In the genomic region with DNA sequence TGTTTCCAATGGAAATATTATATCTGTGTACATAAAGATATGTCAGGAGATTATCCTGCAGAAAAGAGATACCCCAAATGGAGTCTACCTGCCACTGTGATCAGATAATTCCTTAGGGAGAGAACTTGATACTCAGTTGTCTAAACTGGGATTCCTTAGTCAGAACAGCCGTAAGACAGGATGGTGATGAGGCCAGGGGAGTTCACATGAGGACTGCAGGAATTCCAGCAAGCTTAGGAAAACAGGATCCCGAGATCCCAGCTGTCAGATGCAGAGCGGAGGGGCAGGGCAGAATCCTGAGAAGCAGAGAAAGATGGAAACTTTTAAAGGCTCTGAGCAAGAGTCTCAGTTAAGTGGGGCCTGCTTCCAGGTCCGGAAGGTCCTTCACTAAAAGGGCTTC, we compare ENCODE assay signal across 35 cellular contexts. TPM values are rescaled to one million over a fixed set of nuclear protein-coding genes. Genes with fewer than 3 reads are reported as not detected.
DNase-seq lines count a peak whose midpoint lies in the region; ATAC-seq and TF ChIP-seq lines count a peak whose summit lies in the region.
"Had no signal": no experiment of that assay in that cellular context is flagged by ENCODE, and none has a peak within 500 bp of the region (broad histone marks: within the 10 kb centered on the region; RNA-seq: fewer than 3 reads in every experiment).

No MANE protein-coding gene starts in this region.

- ATAC-seq in WTC11 (no peak), GM18858 (IDR thresholded peaks at IDR 0.05; ENCODE audit: unreplicated experiment) (no peak)
- ATAC-seq: activated naive CD4-positive, alpha-beta T cell treated with anti-CD3 and anti-CD28 coated beads, Interleukin-2, amount 50 U/mL, for 72 hours; pancreas; stimulated activated naive CD8-positive, alpha-beta T cell treated with anti-CD3 and anti-CD28 coated beads, Interleukin-15, Interleukin-2, amounts not matched to agents 100 U/mL and 50 U/mL, for 24 hours had no signal

- H2AFZ ChIP-seq in PC-9, result no peak overlapping the region

- DNase-seq in activated naive CD4-positive, alpha-beta T cell (lab: John Stamatoyannopoulos, UW), result no peak
- DNase-seq in WTC11 (ENCODE audit: low spot score) (no peak), glutamatergic neuron (no peak), AG20443 (ENCODE audit: low spot score) (no peak), PC-9 (no peak)
- DNase-seq: 8988T; activated CD4-positive, alpha-beta T cell treated with anti-CD3 and anti-CD28 coated beads, Interleukin-2, amount 10 ng/mL, durations not matched to agents 24 days and 14 days; activated CD8-positive, alpha-beta memory T cell treated with anti-CD3 and anti-CD28 coated beads for 24 hours; activated T-cell treated with anti-CD3 and anti-CD28 coated beads for 4 hours; Calu3; effector CD8-positive, alpha-beta T cell; NCI-H1092 treated with DMSO at 0.1 percent for 48 hours; NCI-H187; NCI-H69; pancreas; retina; SHP77 treated with DMSO at 0.1 percent for 48 hours; stimulated activated CD4-positive, alpha-beta T cell treated with anti-CD3 and anti-CD28 coated beads, Interleukin-1b, Interleukin-23, amount 100 ng/mL, for 48 hours; stimulated activated naive CD8-positive, alpha-beta T cell treated with anti-CD3 and anti-CD28 coated beads, Interleukin-15, Interleukin-2, amounts not matched to agents 100 U/mL and 50 U/mL, for 24 hours; testis had no signal

- H3K36me3 Mint-ChIP-seq in activated naive CD4-positive, alpha-beta T cell treated with anti-CD3 and anti-CD28 coated beads, Interleukin-2, amount 50 U/mL, for 24 hours, result peaks cover 8% of the 10 kb centered on the region
- peaks cover 40% of the 10 kb centered on the region for H3K36me3 Mint-ChIP-seq in WTC11
- peaks cover 14% of the 10 kb centered on the region for H3K36me3 Mint-ChIP-seq in glutamatergic neuron (ENCODE audit: unreplicated experiment)

- H3K4me1 Mint-ChIP-seq in activated naive CD4-positive, alpha-beta T cell treated with anti-CD3 and anti-CD28 coated beads, Interleukin-2, amount 50 U/mL, for 24 hours, result peaks cover 26% of the 10 kb centered on the region
- H3K4me1 Mint-ChIP-seq in WTC11 (peaks cover 11% of the 10 kb centered on the region), glutamatergic neuron (ENCODE audit: low read depth, unreplicated experiment) (peaks cover 12% of the 10 kb centered on the region)

- no peak overlapping the region for H3K4me3 Mint-ChIP-seq in activated naive CD4-positive, alpha-beta T cell treated with anti-CD3 and anti-CD28 coated beads, Interleukin-2, amount 50 U/mL, for 24 hours
- H3K4me3 Mint-ChIP-seq in WTC11, result no peak overlapping the region
- peak overlapping the region; percentile 14 for H3K4me3 Mint-ChIP-seq in glutamatergic neuron (ENCODE audit: unreplicated experiment)
- H3K4me3 Mint-ChIP-seq: activated CD4-positive, alpha-beta T cell treated with anti-CD3 and anti-CD28 coated beads, Interleukin-2, amount 10 ng/mL, durations not matched to agents 24 days and 14 days had no signal

- TF ChIP-seq CTCF in WTC11 (IDR thresholded peaks at IDR 0.05) (no peak), glutamatergic neuron (IDR thresholded peaks at IDR 0.05; ENCODE audit: partially characterized antibody, unreplicated experiment) (no peak), PC-9 (conservative IDR thresholded peaks at IDR 0.05) (no peak)

- no TSS peak for BruUV-seq in PC-9 (replicated peaks; lab: Mats Ljungman, UMichigan)

- H3K9me3 Mint-ChIP-seq in activated naive CD4-positive, alpha-beta T cell treated with anti-CD3 and anti-CD28 coated beads, Interleukin-2, amount 50 U/mL, for 24 hours, result no peaks in the 10 kb centered on the region
- H3K9me3 Mint-ChIP-seq in WTC11 (no peaks in the 10 kb centered on the region), glutamatergic neuron (ENCODE audit: unreplicated experiment) (peaks cover 6% of the 10 kb centered on the region)
- H3K9me3 Mint-ChIP-seq: activated CD4-positive, alpha-beta T cell treated with anti-CD3 and anti-CD28 coated beads, Interleukin-2, amount 10 ng/mL, durations not matched to agents 24 days and 14 days; activated naive CD4-positive, alpha-beta T cell treated with anti-CD3 and anti-CD28 coated beads, Interleukin-2, amount 50 U/mL, for 72 hours; activated T-helper 2 cell treated with anti-CD3 and anti-CD28 coated beads, Interferon-gamma antibody, Interleukin-2, Interleukin-4, amounts not matched to agents 10 μg/mL and 5 μg/mL and 100 μg/mL, durations not matched to agents 14 hours and 24 hours and 36 hours had no signal

- no peaks in the 10 kb centered on the region for H3K9me2 ChIP-seq in PC-9 (ENCODE audit: insufficient read depth)

- peak overlapping the region in 2 of 3 donors; percentile 42 to 43 for H3K9ac ChIP-seq in skeletal muscle tissue (ENCODE audit: low read depth in 1 of 3, low read length in 3 of 3)

- H3K4me1 ChIP-seq in skeletal muscle tissue (ENCODE audit: control insufficient read depth in 3 of 3, insufficient read depth in 3 of 3, low read length in 3 of 3) (peaks cover 23 to 28% (median 25%) of the 10 kb centered on the region in 3 donors), PC-9 (replicated peaks; ENCODE audit: insufficient read depth) (0 out of 2 replicates have a peak, but pooled peaks cover 4% of the 10 kb centered on the region)
- H3K4me1 ChIP-seq: breast epithelium had no signal

- no peaks in the 10 kb centered on the region for H4K20me1 ChIP-seq in PC-9 (ENCODE audit: insufficient read depth)

- H3K27ac Mint-ChIP-seq in activated naive CD4-positive, alpha-beta T cell treated with anti-CD3 and anti-CD28 coated beads, Interleukin-2, amount 50 U/mL, for 24 hours, result peak overlapping the region; percentile 12
- peak overlapping the region; percentile 68; the same call in 1 of the 2 replicates for H3K27ac Mint-ChIP-seq in WTC11
- peak overlapping the region; percentile 20 for H3K27ac Mint-ChIP-seq in glutamatergic neuron (ENCODE audit: unreplicated experiment)
- H3K27ac Mint-ChIP-seq: activated CD4-positive, alpha-beta T cell treated with anti-CD3 and anti-CD28 coated beads, Interleukin-2, amount 10 ng/mL, durations not matched to agents 24 days and 14 days; activated naive CD4-positive, alpha-beta T cell treated with anti-CD3 and anti-CD28 coated beads, Interleukin-2, amount 50 U/mL, for 72 hours; activated T-helper 2 cell treated with anti-CD3 and anti-CD28 coated beads, Interferon-gamma antibody, Interleukin-2, Interleukin-4, amounts not matched to agents 10 μg/mL and 5 μg/mL and 100 μg/mL, durations not matched to agents 14 hours and 24 hours and 36 hours had no signal

- intact Hi-C loops in PC-9 (cut with micrococcal nuclease; ENCODE audit: unreplicated experiment), result no loop called here

- H3K4me2 ChIP-seq in PC-9, result no peak overlapping the region

- H3K27me3 Mint-ChIP-seq in activated naive CD4-positive, alpha-beta T cell treated with anti-CD3 and anti-CD28 coated beads, Interleukin-2, amount 50 U/mL, for 24 hours, result no peaks in the 10 kb centered on the region
- H3K27me3 Mint-ChIP-seq in WTC11 (ENCODE audit: low read depth) (no peaks in the 10 kb centered on the region), glutamatergic neuron (ENCODE audit: unreplicated experiment) (peaks cover 6% of the 10 kb centered on the region)
- H3K27me3 Mint-ChIP-seq: activated CD4-positive, alpha-beta T cell treated with anti-CD3 and anti-CD28 coated beads, Interleukin-2, amount 10 ng/mL, durations not matched to agents 24 days and 14 days had no signal

- H3F3A ChIP-seq in PC-9 (ENCODE audit: insufficient read depth, low read depth), result peaks cover 16% of the 10 kb centered on the region

- CTCF ChIA-PET in WTC11 (lab: Charles Lee), result no interaction called here
- CTCF ChIA-PET in PC-9 (lab: Charles Lee), result no interaction called here

- H3K9me3 ChIP-seq in skeletal muscle tissue (ENCODE audit: control insufficient read depth in 3 of 3, low read length in 3 of 3) (no peaks in the 10 kb centered on the region), PC-9 (ENCODE audit: insufficient read depth, low read depth) (no peaks in the 10 kb centered on the region)
- H3K9me3 ChIP-seq: breast epithelium, pancreas, testis had no signal

- H3K27me3 ChIP-seq in skeletal muscle tissue (ENCODE audit: control insufficient read depth in 3 of 3, insufficient read depth in 3 of 3, low read length in 3 of 3) (no peaks in the 10 kb centered on the region), PC-9 (ENCODE audit: insufficient read depth, low read depth) (no peaks in the 10 kb centered on the region)
- H3K27me3 ChIP-seq: breast epithelium, pancreas, testis had no signal

- POLR2A ChIA-PET in WTC11 (lab: Charles Lee) (no interaction called here), PC-9 (lab: Charles Lee; ENCODE audit: unreplicated experiment) (no interaction called here)

- no peaks in the 10 kb centered on the region for H3K79me2 ChIP-seq in PC-9 (ENCODE audit: low read depth)

- H3K27ac ChIP-seq in skeletal muscle tissue (ENCODE audit: low read depth, low read length) (peak overlapping the region; percentile 41), PC-9 (no peak overlapping the region)
- H3K27ac ChIP-seq: C4-2B, pancreas, testis, VCaP had no signal

- H3K4me3 ChIP-seq in skeletal muscle tissue (ENCODE audit: low read length in 3 of 3) (no peak overlapping the region), PC-9 (no peak overlapping the region)
- H3K4me3 ChIP-seq: breast epithelium, lung, pancreas, testis had no signal

- peaks cover 13 to 21% (median 13%) of the 10 kb centered on the region in 3 donors for H3K36me3 ChIP-seq in skeletal muscle tissue (ENCODE audit: control insufficient read depth in 3 of 3, insufficient read depth in 3 of 3, low read length in 3 of 3)
- H3K36me3 ChIP-seq in PC-9 (ENCODE audit: low read depth), result no peaks in the 10 kb centered on the region
- H3K36me3 ChIP-seq: breast epithelium had no signal

TF ChIP-seq in WTC11, 78 proteins besides CTCF, POLR2A, EP300 and RAD21 (continues in another document):
- TF ChIP-seq CBFB (CRISPR knock-in tag; IDR thresholded peaks at IDR 0.05; ENCODE audit: low read depth) (no peak), FOXJ3 (CRISPR knock-in tag; IDR thresholded peaks at IDR 0.05; ENCODE audit: borderline replicate concordance) (no peak), ATF3 (CRISPR knock-in tag; conservative IDR thresholded peaks at IDR 0.05) (no peak)

RNA-seq across cellular contexts. Expression of gene RPL26, which starts 11.2 kb away (rescaled TPM):
- total RNA-seq in WTC11 (2021) (1,825 to 2,081 TPM (median 2,046 TPM) in 3 replicates), glutamatergic neuron (ENCODE audit: unreplicated experiment) (941 TPM), skeletal muscle tissue (4,040 TPM), PC-9 (2021) (2,320 and 2,519 TPM in 2 replicates)

RNA-seq across cellular contexts. Expression of gene RNF222, which starts 25.8 kb away (rescaled TPM):
- total RNA-seq in WTC11 (2021), result not detected in 3 replicates
- total RNA-seq in glutamatergic neuron (ENCODE audit: unreplicated experiment), result not detected
- total RNA-seq in skeletal muscle tissue, result not detected
- 0.45 and 0.79 TPM in 2 replicates for total RNA-seq in PC-9 (2021)
- total RNA-seq: activated CD4-positive, alpha-beta T cell treated with anti-CD3 and anti-CD28 coated beads, Interleukin-2, amount 10 ng/mL, durations not matched to agents 24 days and 14 days; activated T-helper 2 cell treated with anti-CD3 and anti-CD28 coated beads, Interferon-gamma antibody, Interleukin-2, Interleukin-4, amounts not matched to agents 10 μg/mL and 5 μg/mL and 100 μg/mL, durations not matched to agents 14 hours and 24 hours and 36 hours; breast epithelium; Calu3; HT-29; kidney epithelial cell; lung; MCF 10A; pancreas; ureter had no signal

RNA-seq across cellular contexts. Expression of gene ODF4, which starts 32.1 kb away (rescaled TPM):
- total RNA-seq in WTC11 (2021), result not detected in 3 replicates
- not detected for total RNA-seq in glutamatergic neuron (ENCODE audit: unreplicated experiment)
- total RNA-seq in skeletal muscle tissue, result not detected
- not detected in 2 replicates for total RNA-seq in PC-9 (2021)
- total RNA-seq: activated CD4-positive, alpha-beta T cell treated with anti-CD3 and anti-CD28 coated beads, Interleukin-2, amount 10 ng/mL, durations not matched to agents 24 days and 14 days; activated naive CD4-positive, alpha-beta T cell treated with anti-CD3 and anti-CD28 coated beads, Interleukin-2, amount 50 U/mL, for 72 hours; activated T-helper 2 cell treated with anti-CD3 and anti-CD28 coated beads, Interferon-gamma antibody, Interleukin-2, Interleukin-4, amounts not matched to agents 10 μg/mL and 5 μg/mL and 100 μg/mL, durations not matched to agents 14 hours and 24 hours and 36 hours; breast epithelium; Calu3; epithelial cell of proximal tubule; HT-29; kidney epithelial cell; lung; MCF 10A; mononuclear cell; pancreas; ureter had no signal

Comparison
In these comparisons a context has a peak if more than half of its experiments do, and no peak if none do; other contexts are left out.
1. H3K27ac Mint-ChIP-seq: peak in every context shown above with its lines; median percentile 68 in WTC11; 20 in glutamatergic neuron; 12 in activated naive CD4-positive, alpha-beta T cell treated with anti-CD3 and anti-CD28 coated beads, Interleukin-2, amount 50 U/mL, for 24 hours.